ENCODE assay signal across 1 cellular context in the genomic region with DNA sequence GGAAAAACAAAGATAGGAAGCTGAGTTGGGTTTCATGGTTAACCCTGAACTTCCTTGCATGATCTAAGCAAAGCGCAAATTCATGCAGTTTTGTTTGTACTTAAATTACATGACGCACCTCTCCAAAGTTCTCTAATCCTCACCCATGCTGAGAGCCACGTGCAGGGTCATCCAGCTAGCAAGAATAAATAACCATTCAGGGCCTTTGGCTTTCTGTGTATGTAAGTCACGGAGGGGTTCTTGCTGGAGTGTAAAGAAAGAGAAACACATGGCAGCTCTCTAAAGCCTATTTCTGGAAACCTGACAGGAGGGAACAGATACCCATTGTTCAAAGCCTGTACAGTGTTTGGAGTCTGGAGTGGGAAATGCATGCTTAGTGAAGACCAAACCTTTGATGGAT.
A peak's percentile ranks its signal among the peaks of the same experiment; 100 is the strongest.
TF ChIP-seq lines count a peak whose summit lies in the region.

No MANE protein-coding gene starts in this region.

TF ChIP-seq in IMR-90, 13 proteins besides CTCF, POLR2A, EP300 and RAD21:
- peak; percentile 73 for TF ChIP-seq MXI1 (IDR thresholded peaks at IDR 0.05; ENCODE audit: borderline replicate concordance, low read depth, low read length)
- TF ChIP-seq SMC3 (IDR thresholded peaks at IDR 0.05; ENCODE audit: low read depth, low read length) = peak; percentile 23; the same call in 1 of the 2 replicates
- TF ChIP-seq NFE2L2 (IDR thresholded peaks at IDR 0.05; ENCODE audit: low read depth, low read length) = peak; percentile 78
- peak; percentile 71; the same call in 1 of the 2 replicates for TF ChIP-seq MAZ (IDR thresholded peaks at IDR 0.05; ENCODE audit: borderline replicate concordance, low read depth, low read length)
- peak; percentile 100 for TF ChIP-seq BHLHE40 (IDR thresholded peaks at IDR 0.05; ENCODE audit: low read depth, low read length)
- peak; percentile 92 for TF ChIP-seq FOS (IDR thresholded peaks at IDR 0.05; ENCODE audit: low read depth, low read length)
- no peak for TF ChIP-seq ELK1 (IDR thresholded peaks at IDR 0.05; ENCODE audit: borderline replicate concordance, low read depth, low read length)
- peak; percentile 58 for TF ChIP-seq RCOR1 (IDR thresholded peaks at IDR 0.05; ENCODE audit: insufficient replicate concordance, low read length)
- peak; percentile 87; the same call in 1 of the 2 replicates for TF ChIP-seq CHD1 (IDR thresholded peaks at IDR 0.05; ENCODE audit: low read depth, low read length)
- peak; percentile 54 for TF ChIP-seq MAFK (IDR thresholded peaks at IDR 0.05; ENCODE audit: low read depth, low read length)
- TF ChIP-seq RFX5 (IDR thresholded peaks at IDR 0.05; ENCODE audit: low read depth, low read length) = no peak
- TF ChIP-seq CEBPB (IDR thresholded peaks at IDR 0.05; ENCODE audit: low read depth, low read length) = no peak
- peak; percentile 87 for TF ChIP-seq USF2 (IDR thresholded peaks at IDR 0.05; ENCODE audit: low read depth, low read length)
